In the genomic region with DNA sequence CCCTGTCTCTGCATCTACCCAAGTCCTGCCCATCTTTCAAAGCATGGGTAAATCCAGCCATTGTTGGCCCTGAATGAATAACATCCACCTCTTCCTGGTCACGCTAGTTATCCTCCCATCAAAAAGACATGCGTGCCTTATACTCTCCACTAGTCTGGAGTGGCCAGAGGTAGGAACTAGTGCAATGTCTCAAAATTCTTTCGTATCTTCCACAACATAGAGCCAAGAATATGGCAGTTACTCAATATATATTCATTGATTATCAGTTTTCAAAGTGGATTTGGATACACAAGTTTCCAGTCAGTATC, we compare ENCODE assay signal across 27 cellular contexts. TPM values are rescaled to one million over a fixed set of nuclear protein-coding genes. Genes with fewer than 3 reads are reported as not detected.
"Had no signal": no experiment of that assay in that cellular context is flagged by ENCODE, and none has a peak within 500 bp of the region (broad histone marks: within the 10 kb centered on the region; RNA-seq: fewer than 3 reads in every experiment).

No MANE protein-coding gene starts in this region.

- ATAC-seq: stimulated activated effector memory CD8-positive, alpha-beta T cell treated with anti-CD3 and anti-CD28 coated beads, Interleukin-12 subunit alpha, Interleukin-12 subunit beta, amount 100 ng/mL, for 72 hours; stimulated activated memory B cell treated with anti-CD40 and anti-IgM and Interleukin-4, amounts not matched to agents 10 μg/mL and 1 μg/mL and 100 μg/mL, for 72 hours; stimulated activated naive B cell treated with anti-CD40 and anti-IgM and Interleukin-4, amounts not matched to agents 10 μg/mL and 1 μg/mL and 100 μg/mL, for 72 hours; stimulated activated naive CD8-positive, alpha-beta T cell treated with anti-CD3 and anti-CD28 coated beads, Interleukin-15, amount 100 ng/mL, for 72 hours; stimulated activated naive CD8-positive, alpha-beta T cell treated with anti-CD3 and anti-CD28 coated beads, Interleukin-15, Interleukin-2, amounts not matched to agents 100 U/mL and 50 U/mL, for 24 hours; upper lobe of right lung had no signal

- H3K36me3 ChIP-seq: stomach, suprapubic skin, thoracic aorta, thyroid gland, tibial artery, tibial nerve, transverse colon, upper lobe of left lung, upper lobe of right lung, uterus, vagina had no signal

- H3K4me3 ChIP-seq: stomach, suprapubic skin, testis, thoracic aorta, thyroid gland, tibial artery, tibial nerve, transverse colon, upper lobe of left lung, upper lobe of right lung, uterus, vagina had no signal

- H3K27me3 ChIP-seq: stomach, testis, thyroid gland, tibial artery, tibial nerve, transverse colon, upper lobe of left lung, upper lobe of right lung, uterus, vagina had no signal

- H3K4me1 ChIP-seq: testis, uterus, vagina had no signal

- DNase-seq: stimulated activated CD4-positive, alpha-beta T cell treated with anti-CD3 and anti-CD28 coated beads, Interleukin-2, amount 100 ng/mL, for 48 hours; stimulated activated CD4-positive, alpha-beta T cell treated with anti-CD3 and anti-CD28 coated beads, Interleukin-4, amount 100 ng/mL, for 1 hour; stimulated activated CD4-positive, alpha-beta T cell treated with anti-CD3 and anti-CD28 coated beads, Interleukin-4, amount 100 ng/mL, for 24 hours; stimulated activated CD4-positive, alpha-beta T cell treated with anti-CD3 and anti-CD28 coated beads, Interleukin-4, amount 100 ng/mL, for 4 hours; stimulated activated CD8-positive, alpha-beta memory T cell treated with anti-CD3 and anti-CD28 coated beads, Interleukin-4, amount 100 ng/mL, for 48 hours; stimulated activated naive B cell treated with anti-CD40 and anti-IgM and Interleukin-4, amounts not matched to agents 10 μg/mL and 1 μg/mL and 100 μg/mL, for 72 hours; stimulated activated naive CD4-positive, alpha-beta T cell; stimulated activated naive CD4-positive, alpha-beta T cell treated with Interleukin-2 at 50 U/mL for 16 hours; stimulated activated naive CD8-positive, alpha-beta T cell treated with anti-CD3 and anti-CD28 coated beads, Interleukin-15, amount 100 ng/mL, for 72 hours; stimulated activated naive CD8-positive, alpha-beta T cell treated with anti-CD3 and anti-CD28 coated beads, Interleukin-15, Interleukin-2, amounts not matched to agents 100 U/mL and 50 U/mL, for 24 hours; stomach; substantia nigra; testis; thyroid gland; tibial artery; transverse colon; trophoblast cell; upper lobe of left lung; upper lobe of right lung; uterus had no signal

- H3K9me3 ChIP-seq: stomach, suprapubic skin, testis, thoracic aorta, thyroid gland, tibial artery, tibial nerve, transverse colon, upper lobe of left lung, upper lobe of right lung, uterus, vagina had no signal

- H3K27ac ChIP-seq: stomach, suprapubic skin, testis, thoracic aorta, thyroid gland, tibial artery, tibial nerve, transverse colon, upper lobe of left lung, upper lobe of right lung, uterus, vagina had no signal

- FAIRE-seq: urothelium cell line had no signal

RNA-seq across cellular contexts. Expression of a gene that starts 8.9 kb away (rescaled TPM):
- total RNA-seq: vagina had no signal
